ENCODE assay signal across 8 cellular contexts in the genomic region with DNA sequence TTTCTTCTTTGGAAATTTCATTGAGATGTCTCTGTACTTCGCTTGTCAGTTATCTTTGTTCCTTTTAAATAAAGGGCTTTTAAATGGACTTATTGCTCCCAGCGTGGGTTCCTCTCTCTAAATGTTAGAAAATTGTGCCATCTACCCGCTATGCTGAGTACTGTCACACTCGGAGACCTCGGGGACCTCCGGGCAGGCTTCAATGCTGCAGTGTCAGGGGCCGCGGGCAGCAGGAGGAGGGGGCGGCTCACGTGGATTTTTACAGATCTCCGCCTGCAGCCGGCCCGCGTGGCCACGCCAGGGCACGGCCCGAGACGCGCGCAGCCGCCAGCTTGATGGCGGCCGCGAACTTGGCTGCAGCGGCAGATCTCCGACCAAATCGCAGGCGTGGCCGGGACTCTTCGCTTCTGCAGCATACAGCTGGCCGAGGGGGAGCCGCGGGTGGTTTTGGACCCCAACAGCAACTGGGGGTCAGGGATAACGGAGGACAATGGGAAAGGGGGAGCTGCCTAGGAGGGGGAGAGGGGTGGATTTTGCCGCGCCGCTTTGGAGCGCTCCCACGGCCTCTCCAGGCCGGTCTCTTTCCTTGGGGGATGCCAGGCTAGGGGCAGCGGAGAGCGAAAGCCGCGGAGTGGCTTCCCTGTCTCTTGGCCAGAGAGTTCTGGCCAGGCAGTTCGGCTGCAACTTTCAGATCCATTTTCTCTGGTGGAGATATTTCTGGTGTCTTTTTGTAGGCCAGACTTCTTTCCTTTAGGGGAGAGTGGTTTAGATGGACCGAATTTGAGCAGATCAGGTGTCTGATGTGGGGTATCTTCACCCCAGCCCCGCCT. TPM values are rescaled to one million over a fixed set of nuclear protein-coding genes. Genes with fewer than 3 reads are reported as not detected.
DNase-seq lines count a peak whose midpoint lies in the region; ATAC-seq and TF ChIP-seq lines count a peak whose summit lies in the region.

No MANE protein-coding gene starts in this region.

- peaks cover 29% of the 10 kb centered on the region for H3K36me3 Mint-ChIP-seq in neural crest cell (ENCODE audit: low read depth)
- peaks cover 8% of the 10 kb centered on the region for H3K36me3 Mint-ChIP-seq in activated CD4-positive, alpha-beta memory T cell treated with anti-CD3 and anti-CD28 coated beads for 36 hours

- DNase-seq in AG10803 (ENCODE audit: low read depth) (peak; percentile 81), KBM-7 (peak; percentile 57), SKM-1 (lab: John Stamatoyannopoulos, UW; ENCODE audit: unreplicated experiment) (peak; percentile 51), fibroblast of villous mesenchyme (ENCODE audit: low read depth) (peak; percentile 89), neural crest cell (ENCODE audit: low read depth, low spot score) (peak; percentile 73)
- no peak for DNase-seq in stimulated activated naive CD4-positive, alpha-beta T cell treated with Interleukin-2 at 50 U/mL for 16 hours (lab: John Stamatoyannopoulos, UW)
- DNase-seq in activated CD4-positive, alpha-beta memory T cell treated with anti-CD3 and anti-CD28 coated beads for 36 hours: no peak

- POLR2A ChIA-PET in activated CD4-positive, alpha-beta memory T cell treated with anti-CD3 and anti-CD28 coated beads for 36 hours (lab: Charles Lee): no interaction called here

- peak overlapping the region; percentile 96 for H3K4me3 Mint-ChIP-seq in neural crest cell
- H3K4me3 Mint-ChIP-seq in activated CD4-positive, alpha-beta memory T cell treated with anti-CD3 and anti-CD28 coated beads for 36 hours: no peak overlapping the region

- CTCF ChIA-PET in activated CD4-positive, alpha-beta memory T cell treated with anti-CD3 and anti-CD28 coated beads for 36 hours (lab: Charles Lee): interaction anchor here (1.1 kb wide), 1 partner anchor 12 kb away, joined by 3 read pairs; no protein-coding TSS in a partner anchor

- H3K9me3 Mint-ChIP-seq in neural crest cell: no peaks in the 10 kb centered on the region
- no peaks in the 10 kb centered on the region for H3K9me3 Mint-ChIP-seq in activated CD4-positive, alpha-beta memory T cell treated with anti-CD3 and anti-CD28 coated beads for 36 hours

- in situ Hi-C loops in KBM-7 (cut with MboI; ENCODE audit: low pct_unique_long_range_greater_than_20kb, low sequenced_read_pairs): loop anchor here (25.0 kb wide), 1 partner anchor 1083 kb away; no protein-coding TSS in a partner anchor

- H3K27me3 Mint-ChIP-seq in neural crest cell (ENCODE audit: low read depth): peaks cover 84% of the 10 kb centered on the region
- peaks cover 88% of the 10 kb centered on the region for H3K27me3 Mint-ChIP-seq in activated CD4-positive, alpha-beta memory T cell treated with anti-CD3 and anti-CD28 coated beads for 36 hours

- peaks cover 95% of the 10 kb centered on the region for H3K4me1 Mint-ChIP-seq in neural crest cell
- peaks cover 4% of the 10 kb centered on the region for H3K4me1 Mint-ChIP-seq in activated CD4-positive, alpha-beta memory T cell treated with anti-CD3 and anti-CD28 coated beads for 36 hours (ENCODE audit: low read depth)

- H3K4me3 ChIP-seq in AG10803 (ENCODE audit: low read length) (peak overlapping the region; percentile 67), fibroblast of villous mesenchyme (ENCODE audit: low read depth, low read length) (peak overlapping the region; percentile 90)

- peak; percentile 64 for TF ChIP-seq CTCF in AG10803 (conservative IDR thresholded peaks at IDR 0.05; ENCODE audit: low read length)
- TF ChIP-seq CTCF in fibroblast of villous mesenchyme (IDR thresholded peaks at IDR 0.05; ENCODE audit: insufficient read depth, low read depth, low read length): peak; percentile 56
- peak; percentile 73 for TF ChIP-seq CTCF in neural crest cell (conservative IDR thresholded peaks at IDR 0.05)

- intact Hi-C loops in activated CD4-positive, alpha-beta memory T cell treated with anti-CD3 and anti-CD28 coated beads for 36 hours (cut with micrococcal nuclease): loop anchor here (10.0 kb wide), 2 partner anchors 1091 to 1761 kb away; no protein-coding TSS in a partner anchor

- peak; percentile 57 for ATAC-seq in GM19035 (IDR thresholded peaks at IDR 0.05; ENCODE audit: unreplicated experiment)

- H3K27ac Mint-ChIP-seq in neural crest cell (ENCODE audit: unreplicated experiment): peak overlapping the region; percentile 58
- H3K27ac Mint-ChIP-seq in activated CD4-positive, alpha-beta memory T cell treated with anti-CD3 and anti-CD28 coated beads for 36 hours: no peak overlapping the region

RNA-seq across cellular contexts. Expression of a gene that starts 15.3 kb away (rescaled TPM):
- total RNA-seq in fibroblast of villous mesenchyme (73.1 and 96.3 TPM in 2 replicates), neural crest cell (147 and 150 TPM in 2 replicates)
- total RNA-seq in activated CD4-positive, alpha-beta memory T cell treated with anti-CD3 and anti-CD28 coated beads for 36 hours: not detected

Comparison
In these comparisons a context has a peak if more than half of its experiments do, and no peak if none do; other contexts are left out.
1. DNase-seq: peak in AG10803 (single experiment), KBM-7 (single experiment), SKM-1 (single experiment), fibroblast of villous mesenchyme (single experiment) and neural crest cell (single experiment); none in stimulated activated naive CD4-positive, alpha-beta T cell treated with Interleukin-2 at 50 U/mL for 16 hours (single experiment) and activated CD4-positive, alpha-beta memory T cell treated with anti-CD3 and anti-CD28 coated beads for 36 hours (single experiment).
2. RNA of a gene that starts 15.3 kb away (total RNA-seq): 147 to 150 TPM in neural crest cell and 73.1 to 96.3 TPM in fibroblast of villous mesenchyme; not detected in activated CD4-positive, alpha-beta memory T cell treated with anti-CD3 and anti-CD28 coated beads for 36 hours; every median in the first group is over 10 times any median in the second.
3. Peak in every context shown above with its lines, with median percentiles within 50 percentile points of each other: CTCF ChIP-seq.